Comparison of ENCODE assay signal across 15 cellular contexts in the genomic region with DNA sequence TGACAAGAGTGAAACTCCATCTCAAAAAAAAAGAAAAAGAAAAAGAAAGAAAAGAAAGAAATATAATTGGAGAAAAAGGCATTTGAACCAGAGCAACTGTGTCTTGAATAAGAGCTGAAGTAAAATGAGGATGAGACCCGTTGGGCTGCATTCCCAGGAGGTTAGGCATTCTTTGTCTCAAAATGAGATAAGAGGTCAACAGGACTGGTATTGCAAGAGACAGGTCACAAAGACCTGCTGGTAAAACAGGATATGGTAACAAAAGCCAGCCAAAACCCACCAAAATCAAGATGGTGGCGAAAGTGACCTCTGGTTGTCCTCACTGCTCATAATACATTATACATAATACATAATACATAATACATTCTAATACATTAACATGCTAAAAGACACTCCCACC. TPM values are rescaled to one million over a fixed set of nuclear protein-coding genes. Genes with fewer than 3 reads are reported as not detected.
DNase-seq lines count a peak whose midpoint lies in the region; ATAC-seq, FAIRE-seq and TF ChIP-seq lines count a peak whose summit lies in the region.
"Had no signal": no experiment of that assay in that cellular context is flagged by ENCODE, and none has a peak within 500 bp of the region (broad histone marks: within the 10 kb centered on the region; RNA-seq: fewer than 3 reads in every experiment).

No MANE protein-coding gene starts in this region.

- WGBS in K562 (ENCODE audit: insufficient coverage, low coverage, missing lambda C conversion rate) = 32% methylated on average over 2 of the region's 2 CpGs
- no CpG with 5 or more reads among the region's 2 CpGs for WGBS in mesendoderm (ENCODE audit: extremely low coverage, insufficient coverage, low lambda C conversion rate)
- 84 to 86% (median 86%) methylated on average over 2 of the region's 2 CpGs for WGBS in small intestine, 3 donors

- no TSS peak for BruUV-seq in Caco-2 (replicated peaks; lab: Mats Ljungman, UMichigan)
- BruUV-seq in K562 (replicated peaks; lab: Mats Ljungman, UMichigan) = no TSS peak

- H3K23ac ChIP-seq in mesendoderm (ENCODE audit: low read length) = no peak overlapping the region

- FAIRE-seq in K562 (lab: Jason Lieb, UNC) = no peak
- no peak for FAIRE-seq in small intestine (lab: Jason Lieb, UNC)

- in situ Hi-C loops in K562 (cut with MboI) = no loop called here

- H3K36me3 ChIP-seq in Caco-2 (ENCODE audit: control insufficient read depth, insufficient read depth, low read length) (no peaks in the 10 kb centered on the region), K562 (ENCODE audit: control insufficient read depth, insufficient read depth, low read length) (no peaks in the 10 kb centered on the region), mesendoderm (ENCODE audit: control insufficient read depth, insufficient read depth, low read length) (no peaks in the 10 kb centered on the region), small intestine (ENCODE audit: control insufficient read depth in 2 of 2, insufficient read depth in 2 of 2, low read length in 2 of 2) (no peaks in the 10 kb centered on the region)

- no peak overlapping the region for H2BK15ac ChIP-seq in mesendoderm (replicated peaks; ENCODE audit: low read depth)

- no peak overlapping the region for H3K4ac ChIP-seq in mesendoderm (ENCODE audit: low read depth, low read length)

- no peaks in the 10 kb centered on the region for H3K27me3 Mint-ChIP-seq in Caco-2 (ENCODE audit: insufficient read depth, unreplicated experiment)
- H3K27me3 Mint-ChIP-seq: IgD-negative memory B cell had no signal

- no peak overlapping the region for H2BK120ac ChIP-seq in mesendoderm (ENCODE audit: low read depth, low read length)

- no peaks in the 10 kb centered on the region for H3K9me1 ChIP-seq in K562 (ENCODE audit: control insufficient read depth, insufficient read depth, low read length)

- TF ChIP-seq CTCF in Caco-2 (IDR thresholded peaks at IDR 0.05; ENCODE audit: insufficient read depth in 1 of 2, low read depth in 1 of 2, low read length in 1 of 2, severe bottlenecking in 1 of 2, unreplicated experiment in 1 of 2) = no peak
- TF ChIP-seq CTCF in K562 (IDR thresholded peaks at IDR 0.05 in 2 of 3, conservative IDR thresholded peaks at IDR 0.05 in 1 of 3; ENCODE audit: insufficient read depth in 2 of 3, low read depth in 1 of 3, low read length in 3 of 3) = no peak

- POLR2A ChIA-PET in Caco-2 (lab: Charles Lee) (interaction anchor here (0.6 to 1.0 kb wide), 2 partner anchors 9 to 132 kb away, joined by 4 to 7 read pairs; a partner anchor contains a TSS), K562 (lab: Yijun Ruan, JAX) (no interaction called here)

- no peaks in the 10 kb centered on the region for H3K27me3 ChIP-seq in Caco-2 (replicated peaks; ENCODE audit: control insufficient read depth, insufficient read depth, low read length)
- H3K27me3 ChIP-seq in K562 (ENCODE audit: control insufficient read depth in 2 of 2, insufficient read depth in 2 of 2, low read length in 2 of 2) = no peaks in the 10 kb centered on the region
- H3K27me3 ChIP-seq in mesendoderm (ENCODE audit: insufficient read depth, low read length, poor library complexity) = no peaks in the 10 kb centered on the region
- no peaks in the 10 kb centered on the region for H3K27me3 ChIP-seq in small intestine (ENCODE audit: control insufficient read depth in 2 of 2, insufficient read depth in 2 of 2, low read length in 2 of 2)

- H4K5ac ChIP-seq in mesendoderm (ENCODE audit: low read length) = no peak overlapping the region

- peak overlapping the region; percentile 86 for H3K27ac Mint-ChIP-seq in Caco-2 (ENCODE audit: unreplicated experiment)
- H3K27ac Mint-ChIP-seq: CD14-positive monocyte; CD8-positive, alpha-beta T cell; IgD-negative memory B cell had no signal

- no peaks in the 10 kb centered on the region for H3K79me1 ChIP-seq in mesendoderm (ENCODE audit: low read length)

- H3K9me3 ChIP-seq in Caco-2 = no peaks in the 10 kb centered on the region
- no peaks in the 10 kb centered on the region for H3K9me3 ChIP-seq in K562 (replicated peaks; ENCODE audit: control insufficient read depth, insufficient read depth, low read depth, low read length)
- no peaks in the 10 kb centered on the region for H3K9me3 ChIP-seq in small intestine (ENCODE audit: control insufficient read depth, low read depth)

- H3K4me2 ChIP-seq in K562 (ENCODE audit: insufficient read depth, low read length) (no peak overlapping the region), mesendoderm (ENCODE audit: low read length) (no peak overlapping the region)

- H2AFZ ChIP-seq in K562 (ENCODE audit: low read depth, low read length) = peak overlapping the region; percentile 44; the same call in 1 of the 2 replicates

- H2BK5ac ChIP-seq in mesendoderm (ENCODE audit: low read length) = no peak overlapping the region

- TF ChIP-seq EP300 in K562 (IDR thresholded peaks at IDR 0.05; ENCODE audit: low read length) = no peak

- no peak overlapping the region for H3K56ac ChIP-seq in mesendoderm (ENCODE audit: low read length)

- H3K9me3 Mint-ChIP-seq in Caco-2 (ENCODE audit: unreplicated experiment) = no peaks in the 10 kb centered on the region
- H3K9me3 Mint-ChIP-seq: CD14-positive monocyte; CD8-positive, alpha-beta T cell; IgD-negative memory B cell had no signal

- H3K4me3 Mint-ChIP-seq in Caco-2 (ENCODE audit: unreplicated experiment) = no peak overlapping the region
- H3K4me3 Mint-ChIP-seq: CD14-positive monocyte; CD8-positive, alpha-beta T cell; IgD-negative memory B cell had no signal

- no peaks in the 10 kb centered on the region for H3K36me3 Mint-ChIP-seq in Caco-2 (ENCODE audit: insufficient read depth, unreplicated experiment)
- H3K36me3 Mint-ChIP-seq: CD14-positive monocyte; CD8-positive, alpha-beta T cell; IgD-negative memory B cell had no signal

- no peaks in the 10 kb centered on the region for H3K79me2 ChIP-seq in K562 (ENCODE audit: control insufficient read depth, insufficient read depth, low read length)
- no peaks in the 10 kb centered on the region for H3K79me2 ChIP-seq in mesendoderm (ENCODE audit: control insufficient read depth, insufficient read depth, low read length)

- no peak overlapping the region for H3K18ac ChIP-seq in mesendoderm (ENCODE audit: low read length)

- intact Hi-C loops in Caco-2 (cut with micrococcal nuclease; ENCODE audit: unreplicated experiment) = loop anchor here (1.0 kb wide), 1 partner anchor 21 kb away; a partner anchor contains a TSS
- intact Hi-C loops in K562 (cut with micrococcal nuclease) = no loop called here

- CTCF ChIA-PET in Caco-2 (lab: Charles Lee) = interaction anchor here (0.6 kb wide), 1 partner anchor 96 kb away, joined by 3 read pairs; no protein-coding TSS in a partner anchor
- CTCF ChIA-PET in K562 (lab: Yijun Ruan, JAX; ENCODE audit: low intra/inter-chr PET ratio) = no interaction called here

- TF ChIP-seq RAD21 in K562 (CRISPR knock-in tag; conservative IDR thresholded peaks at IDR 0.05 in 1 of 2, IDR thresholded peaks at IDR 0.05 in 1 of 2) = no peak

- H3K4me1 ChIP-seq in Caco-2 (peaks cover 18% of the 10 kb centered on the region), K562 (replicated peaks in 1 of 2; ENCODE audit: control insufficient read depth in 2 of 2, insufficient read depth in 2 of 2, low read length in 2 of 2) (peaks cover 0 to 7% of the 10 kb centered on the region in 2 experiments; a peak in 3 of 5 replicates), mesendoderm (ENCODE audit: control insufficient read depth, low read depth, low read length) (no peaks in the 10 kb centered on the region), small intestine (ENCODE audit: control insufficient read depth in 2 of 2, insufficient read depth in 1 of 2, low read depth in 1 of 2, low read length in 1 of 2) (no peaks in the 10 kb centered on the region)

- H2AK5ac ChIP-seq in mesendoderm (ENCODE audit: low read length) = no peak overlapping the region

- no peak overlapping the region for H3K4me3 ChIP-seq in Caco-2 (ENCODE audit: low read depth, low read length)
- no peak overlapping the region for H3K4me3 ChIP-seq in K562
- H3K4me3 ChIP-seq in mesendoderm (ENCODE audit: low read length) = no peak overlapping the region
- H3K4me3 ChIP-seq in small intestine (ENCODE audit: low read depth in 1 of 2, low read length in 2 of 2) = no peak overlapping the region

- H3K9ac ChIP-seq in K562 (ENCODE audit: insufficient read depth in 1 of 2, low read depth in 2 of 2, low read length in 2 of 2) (no peak overlapping the region), mesendoderm (ENCODE audit: low read length) (no peak overlapping the region)

- H3K27ac ChIP-seq in K562 (ENCODE audit: extremely low read depth, low read depth, low read length) = no peak overlapping the region
- no peak overlapping the region for H3K27ac ChIP-seq in mesendoderm (ENCODE audit: low read depth, low read length)
- H3K27ac ChIP-seq in small intestine (ENCODE audit: low read depth in 1 of 2, low read length in 1 of 2) = no peak overlapping the region
- H3K27ac ChIP-seq: 22Rv1 had no signal

- DNase-seq in Caco-2 = peak; percentile 80 to 86
- peak in 2 of 4 experiments; percentile 8 to 15 for DNase-seq in K562 (ENCODE audit: extremely low read depth in 1 of 4, low spot score in 3 of 4)
- peak; percentile 15 for DNase-seq in iPS-NIHi11 (ENCODE audit: low spot score)
- peak; percentile 95 for DNase-seq in mesendoderm
- DNase-seq in small intestine = no peak
- DNase-seq in activated T-cell treated with anti-CD3 and anti-CD28 coated beads, Interleukin-2, amount 50 U/mL, for 1 hour = no peak
- DNase-seq: CD8-positive, alpha-beta T cell; COR-L47; DND-41; GF-D8; H7 had no signal

- no peaks in the 10 kb centered on the region for H4K20me1 ChIP-seq in K562 (replicated peaks; ENCODE audit: control insufficient read depth, insufficient read depth, low read length)

- peaks cover 10% of the 10 kb centered on the region for H3K4me1 Mint-ChIP-seq in Caco-2 (ENCODE audit: low read depth, unreplicated experiment)

- ATAC-seq in K562 = no peak; the same call in 2 of the 3 replicates
- no peak for ATAC-seq in HG03571 (IDR thresholded peaks at IDR 0.05; ENCODE audit: unreplicated experiment)
- ATAC-seq: CD8-positive, alpha-beta T cell had no signal

- no peak overlapping the region for H4K8ac ChIP-seq in mesendoderm (ENCODE audit: low read depth, low read length)

- no peak for TF ChIP-seq POLR2A in K562 (conservative IDR thresholded peaks at IDR 0.05)

RNA-seq across cellular contexts. Expression of a gene that starts 8.5 kb away (rescaled TPM):
- total RNA-seq in Caco-2 (2022) (22.8 and 28.0 TPM in 2 replicates), K562 (2014; rRNA removed) (29.9 and 31.1 TPM in 2 replicates), K562 (2014; rRNA removed; fragmentation: Illumina TruSeq; extraction: Trizol) (45.8 and 64.9 TPM in 2 replicates), K562 (2015; rRNA removed; fragmentation: Illumina TruSeq; extraction: Trizol) (40.4 and 41.9 TPM in 2 replicates), K562 (2021) (27.4 and 28.0 TPM in 2 replicates)
- 21.9 and 44.7 TPM in 2 replicates for total RNA-seq in K562 (2011; cell fraction: chromatin; rRNA removed; ENCODE audit: low replicate concordance)
- 15.3 and 17.0 TPM in 2 replicates for total RNA-seq in K562 (2011; cell fraction: nucleolus; rRNA removed)
- total RNA-seq in K562 (2011; cell fraction: nucleoplasm; rRNA removed) = 25.1 and 31.1 TPM in 2 replicates
- polyA plus RNA-seq in K562 (2011; rRNA removed) (15.2 and 22.9 TPM in 2 replicates), K562 (2014; fragmentation: Illumina TruSeq; extraction: Trizol) (61.4 and 62.1 TPM in 2 replicates), K562 (2014; fragmentation: Nextera tagmentation; extraction: Ambion mirVana) (10 to 100 TPM; 55.6 to 58.9 TPM), K562 (2014; rRNA removed) (25.7 and 42.0 TPM in 2 replicates), small intestine (1 to 10 TPM in 1 of 3 donors, under 1 TPM in 2; 0.27 to 7.2 (median 0.67) TPM)
- polyA plus RNA-seq in K562 (2011; cell fraction: cytosol; rRNA removed) = 5.1 and 8.0 TPM in 2 replicates
- 6.7 and 7.4 TPM in 2 replicates for polyA plus RNA-seq in K562 (2011; cell fraction: nucleus; rRNA removed)
- polyA plus RNA-seq in K562 (2012) = 23.8 and 27.9 TPM in 2 replicates
- 37.5 and 43.0 TPM in 2 replicates for polyA minus RNA-seq in K562 (2011; rRNA and poly(A)+ RNA removed)
- 12.2 and 18.7 TPM in 2 replicates for polyA minus RNA-seq in K562 (2011; cell fraction: cytosol; rRNA and poly(A)+ RNA removed)
- polyA minus RNA-seq in K562 (2011; cell fraction: nucleus; rRNA and poly(A)+ RNA removed) = 7.7 and 14.1 TPM in 2 replicates
- polyA plus RNA-seq in mesendoderm (2013, experiment 1 of 2) = 31.4 TPM
- 31.9 TPM for polyA plus RNA-seq in mesendoderm (2013, experiment 2 of 2)

RNA-seq across cellular contexts. Expression of a gene that starts 21.8 kb away (rescaled TPM):
- total RNA-seq in Caco-2 (2022) (63.7 and 64.1 TPM in 2 replicates), K562 (2014; rRNA removed) (30.0 and 37.6 TPM in 2 replicates), K562 (2014; rRNA removed; fragmentation: Illumina TruSeq; extraction: Trizol) (29.3 and 29.7 TPM in 2 replicates), K562 (2015; rRNA removed; fragmentation: Illumina TruSeq; extraction: Trizol) (22.4 and 24.6 TPM in 2 replicates), K562 (2021) (55.9 and 58.3 TPM in 2 replicates)
- total RNA-seq in K562 (2011; cell fraction: chromatin; rRNA removed; ENCODE audit: low replicate concordance) = 21.2 and 29.3 TPM in 2 replicates
- total RNA-seq in K562 (2011; cell fraction: nucleolus; rRNA removed) = 13.3 and 13.7 TPM in 2 replicates
- 19.4 and 21.1 TPM in 2 replicates for total RNA-seq in K562 (2011; cell fraction: nucleoplasm; rRNA removed)
- polyA plus RNA-seq in K562 (2011; rRNA removed) (45.5 and 48.2 TPM in 2 replicates), K562 (2014; fragmentation: Illumina TruSeq; extraction: Trizol) (41.4 and 42.3 TPM in 2 replicates), K562 (2014; fragmentation: Nextera tagmentation; extraction: Ambion mirVana) (10 to 100 TPM in 1 of 2 experiments, 1 to 10 TPM in 1; 7.5 to 10.9 TPM), K562 (2014; rRNA removed) (45.0 and 52.7 TPM in 2 replicates), small intestine (10 to 100 TPM; 18.6 to 29.8 (median 19.0) TPM)
- polyA plus RNA-seq in K562 (2011; cell fraction: cytosol; rRNA removed) = 31.5 and 44.6 TPM in 2 replicates
- 18.0 and 20.6 TPM in 2 replicates for polyA plus RNA-seq in K562 (2011; cell fraction: nucleus; rRNA removed)
- 44.7 and 48.5 TPM in 2 replicates for polyA plus RNA-seq in K562 (2012)
- 24.3 and 25.8 TPM in 2 replicates for polyA minus RNA-seq in K562 (2011; rRNA and poly(A)+ RNA removed)
- 17.0 and 20.3 TPM in 2 replicates for polyA minus RNA-seq in K562 (2011; cell fraction: cytosol; rRNA and poly(A)+ RNA removed)
- polyA minus RNA-seq in K562 (2011; cell fraction: nucleus; rRNA and poly(A)+ RNA removed) = 6.5 and 10.6 TPM in 2 replicates
- polyA plus RNA-seq in mesendoderm (2013, experiment 1 of 2) = 29.3 TPM
- polyA plus RNA-seq in mesendoderm (2013, experiment 2 of 2) = 29.3 TPM

Comparison
In these comparisons a context has a peak if more than half of its experiments do, and no peak if none do; other contexts are left out.
1. DNase-seq: peak in Caco-2 (2 of 2), iPS-NIHi11 (single experiment) and mesendoderm (single experiment); none in small intestine (single experiment) and activated T-cell treated with anti-CD3 and anti-CD28 coated beads, Interleukin-2, amount 50 U/mL, for 1 hour (single experiment).